ENCODE assay signal across 29 cellular contexts in the genomic region with DNA sequence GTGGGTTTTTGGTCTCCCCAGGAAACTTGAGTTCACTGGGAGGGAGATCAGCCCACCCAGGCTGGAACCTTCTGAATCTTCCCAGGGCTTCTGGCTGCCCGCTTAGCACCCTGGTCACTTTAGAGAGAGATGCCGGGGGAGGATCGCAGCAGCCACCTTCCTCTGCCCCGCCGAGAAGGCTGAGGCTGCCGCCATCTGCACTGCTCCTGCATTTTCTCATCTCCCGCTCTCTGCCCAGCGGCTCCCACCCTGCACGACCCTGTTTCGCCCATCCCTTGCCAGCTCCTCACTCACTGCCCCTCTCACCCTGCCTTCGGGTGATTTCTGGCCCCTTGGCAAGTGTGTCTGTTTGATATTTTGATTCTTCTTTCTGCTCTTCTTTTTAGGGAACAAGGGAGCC.
DNase-seq lines count a peak whose midpoint lies in the region; ATAC-seq, FAIRE-seq and TF ChIP-seq lines count a peak whose summit lies in the region.
"Had no signal": no experiment of that assay in that cellular context is flagged by ENCODE, and none has a peak within 500 bp of the region (broad histone marks: within the 10 kb centered on the region; RNA-seq: fewer than 3 reads in every experiment).

No MANE protein-coding gene starts in this region.

- no peak for TF ChIP-seq CTCF in kidney (IDR thresholded peaks at IDR 0.05; ENCODE audit: borderline replicate concordance, extremely low read depth, insufficient read depth)

- FAIRE-seq in kidney (lab: Jason Lieb, UNC): no peak
- FAIRE-seq: frontal cortex, G401.6 had no signal

- no peak overlapping the region for H3K4me3 Mint-ChIP-seq in activated naive CD8-positive, alpha-beta T cell treated with anti-CD3 and anti-CD28 coated beads for 36 hours
- no peak overlapping the region for H3K4me3 Mint-ChIP-seq in activated naive CD8-positive, alpha-beta T cell treated with anti-CD3 and anti-CD28 coated beads, Interleukin-2, amount 50 U/mL, for 24 hours
- H3K4me3 Mint-ChIP-seq in T-helper 17 cell: no peak overlapping the region
- H3K4me3 Mint-ChIP-seq: endodermal cell; naive thymus-derived CD4-positive, alpha-beta T cell; stimulated activated naive CD8-positive, alpha-beta T cell treated with anti-CD3 and anti-CD28 coated beads, Interleukin-15, amount 100 ng/mL, for 72 hours had no signal

- H3K36me3 ChIP-seq in kidney (ENCODE audit: control insufficient read depth in 1 of 2, insufficient read depth in 2 of 2, low read length in 2 of 2) (no peaks in the 10 kb centered on the region), H7 (replicated peaks; ENCODE audit: control insufficient read depth, insufficient read depth, low read length) (no peaks in the 10 kb centered on the region; the same call in none of the 2 replicates)
- H3K36me3 ChIP-seq: thyroid gland had no signal

- no peaks in the 10 kb centered on the region for H3K9me3 Mint-ChIP-seq in activated naive CD8-positive, alpha-beta T cell treated with anti-CD3 and anti-CD28 coated beads for 36 hours
- no peaks in the 10 kb centered on the region for H3K9me3 Mint-ChIP-seq in activated naive CD8-positive, alpha-beta T cell treated with anti-CD3 and anti-CD28 coated beads, Interleukin-2, amount 50 U/mL, for 24 hours
- H3K9me3 Mint-ChIP-seq: activated T-helper 2 cell treated with anti-CD3 and anti-CD28 coated beads, Interferon-gamma antibody, Interleukin-2, Interleukin-4, amounts not matched to agents 10 μg/mL and 5 μg/mL and 100 μg/mL, durations not matched to agents 14 hours and 24 hours and 36 hours; endodermal cell; stimulated activated naive CD8-positive, alpha-beta T cell treated with anti-CD3 and anti-CD28 coated beads, Interleukin-15, amount 100 ng/mL, for 72 hours had no signal

- ATAC-seq in activated naive CD8-positive, alpha-beta T cell treated with anti-CD3 and anti-CD28 coated beads, Interleukin-2, amount 50 U/mL, for 24 hours: no peak
- ATAC-seq in T-helper 17 cell: no peak
- ATAC-seq: activated CD4-positive, CD25-positive, alpha-beta regulatory T cell treated with anti-CD3 and anti-CD28 coated beads, Interleukin-2, amount 50 U/mL, for 24 hours; left lung; naive thymus-derived CD4-positive, alpha-beta T cell; stimulated activated naive CD8-positive, alpha-beta T cell treated with anti-CD3 and anti-CD28 coated beads, Interleukin-15, amount 100 ng/mL, for 72 hours had no signal

- H3K27me3 Mint-ChIP-seq in activated naive CD8-positive, alpha-beta T cell treated with anti-CD3 and anti-CD28 coated beads for 36 hours: no peaks in the 10 kb centered on the region
- H3K27me3 Mint-ChIP-seq in activated naive CD8-positive, alpha-beta T cell treated with anti-CD3 and anti-CD28 coated beads, Interleukin-2, amount 50 U/mL, for 24 hours: no peaks in the 10 kb centered on the region
- H3K27me3 Mint-ChIP-seq in T-helper 17 cell: no peaks in the 10 kb centered on the region
- H3K27me3 Mint-ChIP-seq: naive thymus-derived CD4-positive, alpha-beta T cell; stimulated activated naive CD8-positive, alpha-beta T cell treated with anti-CD3 and anti-CD28 coated beads, Interleukin-15, amount 100 ng/mL, for 72 hours had no signal

- no peaks in the 10 kb centered on the region for H3K27me3 ChIP-seq in H7 (ENCODE audit: control insufficient read depth, insufficient read depth, low read length)
- H3K27me3 ChIP-seq: esophagus squamous epithelium, hepatocyte, left lung, thyroid gland had no signal

- no peak overlapping the region for H3K9ac ChIP-seq in kidney (ENCODE audit: low read length in 2 of 2)
- H3K9ac ChIP-seq: KMS-11 had no signal

- H3K4me3 ChIP-seq in kidney (ENCODE audit: low read length in 2 of 2): no peak overlapping the region
- H3K4me3 ChIP-seq in H7 (ENCODE audit: insufficient read depth, low read depth, low read length): no peak overlapping the region
- H3K4me3 ChIP-seq: coronary artery, esophagus squamous epithelium, hepatocyte, left lung, PC-9, thyroid gland had no signal

- DNase-seq in activated naive CD8-positive, alpha-beta T cell treated with anti-CD3 and anti-CD28 coated beads for 36 hours: no peak
- DNase-seq in activated naive CD8-positive, alpha-beta T cell treated with anti-CD3 and anti-CD28 coated beads, Interleukin-2, amount 50 U/mL, for 24 hours: no peak
- DNase-seq in T-helper 17 cell: no peak
- DNase-seq in kidney: peak; percentile 62
- no peak for DNase-seq in SHP77 treated with DMSO at 0.1 percent for 48 hours (lab: John Stamatoyannopoulos, UW)
- DNase-seq in NCI-H1048 (lab: John Stamatoyannopoulos, UW): no peak
- no peak for DNase-seq in H7
- DNase-seq: DMS53; endodermal cell; esophagus squamous epithelium; GOT3; left lung; naive thymus-derived CD4-positive, alpha-beta T cell; NCI-H1436 treated with DMSO at 0.1 percent for 48 hours; NCI-H510A; PC-9; posterior cingulate gyrus; SIG-M5; stimulated activated CD4-positive, alpha-beta T cell treated with anti-CD3 and anti-CD28 coated beads, Interleukin-4, amount 100 ng/mL, for 4 hours; stimulated activated naive CD8-positive, alpha-beta T cell treated with anti-CD3 and anti-CD28 coated beads, Interleukin-15, amount 100 ng/mL, for 72 hours; SW 1271; thyroid gland had no signal

- H3K27ac ChIP-seq in kidney (ENCODE audit: low read depth in 2 of 2, low read length in 2 of 2): no peak overlapping the region
- H3K27ac ChIP-seq: coronary artery, esophagus squamous epithelium, hepatocyte, KMS-11, left lung, PC-9, thyroid gland had no signal

- no peaks in the 10 kb centered on the region for H3K4me1 Mint-ChIP-seq in activated naive CD8-positive, alpha-beta T cell treated with anti-CD3 and anti-CD28 coated beads for 36 hours
- H3K4me1 Mint-ChIP-seq in activated naive CD8-positive, alpha-beta T cell treated with anti-CD3 and anti-CD28 coated beads, Interleukin-2, amount 50 U/mL, for 24 hours: peaks cover 6% of the 10 kb centered on the region
- peaks cover 9% of the 10 kb centered on the region for H3K4me1 Mint-ChIP-seq in T-helper 17 cell
- H3K4me1 Mint-ChIP-seq: stimulated activated naive CD8-positive, alpha-beta T cell treated with anti-CD3 and anti-CD28 coated beads, Interleukin-15, amount 100 ng/mL, for 72 hours had no signal

- peak overlapping the region; percentile 57 for H3K27ac Mint-ChIP-seq in activated naive CD8-positive, alpha-beta T cell treated with anti-CD3 and anti-CD28 coated beads for 36 hours
- no peak overlapping the region for H3K27ac Mint-ChIP-seq in activated naive CD8-positive, alpha-beta T cell treated with anti-CD3 and anti-CD28 coated beads, Interleukin-2, amount 50 U/mL, for 24 hours
- peak overlapping the region; percentile 88 for H3K27ac Mint-ChIP-seq in T-helper 17 cell
- H3K27ac Mint-ChIP-seq: activated T-helper 2 cell treated with anti-CD3 and anti-CD28 coated beads, Interferon-gamma antibody, Interleukin-2, Interleukin-4, amounts not matched to agents 10 μg/mL and 5 μg/mL and 100 μg/mL, durations not matched to agents 14 hours and 24 hours and 36 hours; endodermal cell had no signal

- no peaks in the 10 kb centered on the region for H3K9me3 ChIP-seq in T-helper 17 cell (ENCODE audit: control insufficient read depth, low read length, poor library complexity, severe bottlenecking)
- H3K9me3 ChIP-seq in kidney (ENCODE audit: control insufficient read depth in 1 of 2, low read length in 2 of 2): no peaks in the 10 kb centered on the region
- H3K9me3 ChIP-seq: esophagus squamous epithelium, left lung, thyroid gland had no signal

- peaks cover 23% of the 10 kb centered on the region for H3K36me3 Mint-ChIP-seq in activated naive CD8-positive, alpha-beta T cell treated with anti-CD3 and anti-CD28 coated beads for 36 hours
- H3K36me3 Mint-ChIP-seq in activated naive CD8-positive, alpha-beta T cell treated with anti-CD3 and anti-CD28 coated beads, Interleukin-2, amount 50 U/mL, for 24 hours (ENCODE audit: low read depth): peaks cover 33% of the 10 kb centered on the region
- peaks cover 16% of the 10 kb centered on the region for H3K36me3 Mint-ChIP-seq in T-helper 17 cell (ENCODE audit: low read depth)

- H3K4me1 ChIP-seq in kidney (ENCODE audit: control insufficient read depth in 1 of 2, insufficient read depth in 1 of 2, low read depth in 1 of 2, low read length in 2 of 2): peaks cover 0 to 3% of the 10 kb centered on the region in 2 donors
- H3K4me1 ChIP-seq: thyroid gland had no signal

- intact Hi-C loops in kidney (cut with DNase I): no loop called here
